15 cellular contexts compared by ENCODE assay signal in the genomic region with DNA sequence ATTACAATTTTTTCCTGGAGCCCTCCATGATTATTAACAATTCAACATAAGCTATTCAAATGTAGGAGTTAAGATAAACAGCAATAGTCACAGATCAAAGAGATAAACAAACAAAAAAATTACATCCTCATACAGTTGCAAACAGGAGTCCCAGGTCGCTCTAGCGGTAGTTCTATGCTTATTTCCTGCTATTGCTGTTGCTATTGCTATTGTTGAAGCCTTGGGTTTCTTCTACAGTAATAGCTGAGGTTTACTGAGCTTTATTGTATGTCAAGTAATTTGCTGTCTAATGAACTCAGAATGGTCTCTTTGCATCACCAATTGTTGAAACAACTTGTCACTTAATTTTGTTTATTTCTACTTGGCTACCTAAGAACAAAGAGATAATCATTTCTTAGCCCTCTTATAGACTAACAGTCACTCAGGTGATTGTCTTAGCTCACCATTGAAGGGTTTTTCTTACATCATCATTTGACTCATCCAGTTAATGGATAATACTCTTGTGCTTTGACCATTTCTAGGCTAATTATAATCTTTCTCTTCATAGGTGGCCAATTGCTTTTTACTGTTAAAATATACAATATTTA.
DNase-seq lines count a peak whose midpoint lies in the region; FAIRE-seq and TF ChIP-seq lines count a peak whose summit lies in the region.
"Had no signal": no experiment of that assay in that cellular context is flagged by ENCODE, and none has a peak within 500 bp of the region (broad histone marks: within the 10 kb centered on the region; RNA-seq: fewer than 3 reads in every experiment).

No MANE protein-coding gene starts in this region.

- H3K36me3 ChIP-seq in HEK293 (ENCODE audit: control insufficient read depth in 2 of 2, insufficient read depth in 1 of 2, low read length in 2 of 2) (no peaks in the 10 kb centered on the region), kidney epithelial cell (ENCODE audit: control insufficient read depth, insufficient read depth, low read length) (no peaks in the 10 kb centered on the region), hepatocyte (replicated peaks; ENCODE audit: insufficient read depth, low read depth) (no peaks in the 10 kb centered on the region)

- H3K27me3 ChIP-seq in kidney epithelial cell (ENCODE audit: control insufficient read depth, insufficient read depth, low read length) (no peaks in the 10 kb centered on the region), hepatocyte (no peaks in the 10 kb centered on the region)

- H3K79me2 ChIP-seq in hepatocyte = no peaks in the 10 kb centered on the region

- H3K4me1 ChIP-seq in HEK293 (ENCODE audit: control insufficient read depth, insufficient read depth, low read length) (no peaks in the 10 kb centered on the region), hepatocyte (ENCODE audit: insufficient read depth) (no peaks in the 10 kb centered on the region)

- H4K20me1 ChIP-seq in hepatocyte (ENCODE audit: insufficient read depth, poor library complexity, severe bottlenecking) = no peaks in the 10 kb centered on the region

- 37% methylated on average over 2 of the region's 2 CpGs for WGBS in hepatocyte (ENCODE audit: low lambda C conversion rate, missing lambda C conversion rate)

- TF ChIP-seq CTCF in D721Med (IDR thresholded peaks at IDR 0.05; ENCODE audit: insufficient read depth, missing control alignments) (no peak), HEK293 (tag by site-specific recombination; IDR thresholded peaks at IDR 0.05) (no peak), kidney epithelial cell (IDR thresholded peaks at IDR 0.05; ENCODE audit: insufficient read depth, low read length, poor library complexity, severe bottlenecking) (no peak), hepatocyte (IDR thresholded peaks at IDR 0.05; ENCODE audit: poor library complexity) (no peak)

- H3K27ac ChIP-seq in HEK293 (ENCODE audit: extremely low read depth, low read depth, low read length) (no peak overlapping the region), hepatocyte (no peak overlapping the region)
- H3K27ac ChIP-seq: HL-60 had no signal

- H2AFZ ChIP-seq in hepatocyte = no peak overlapping the region

- DNase-seq in D721Med (ENCODE audit: insufficient read length, low spot score) = no peak
- DNase-seq in RCC 7860 (ENCODE audit: low spot score) = peak; percentile 23
- peak; percentile 83 for DNase-seq in kidney epithelial cell (ENCODE audit: low read depth)
- DNase-seq in activated CD4-positive, alpha-beta T cell treated with anti-CD3 and anti-CD28 coated beads for 4 hours = no peak
- DNase-seq in EL = no peak
- no peak for DNase-seq in hepatocyte (ENCODE audit: low spot score)
- DNase-seq: CD8-positive, alpha-beta T cell; HCEC 1CT; NCI-H1930; NCI-H510A; SHP77; T-helper 1 cell had no signal

- POLR2A ChIA-PET in HEK293 (lab: Yijun Ruan, JAX) = interaction anchor here (0.6 kb wide), 1 partner anchor 1003 kb away, joined by 7 read pairs; no protein-coding TSS in a partner anchor

- no peaks in the 10 kb centered on the region for H3K9me3 ChIP-seq in HEK293 (ENCODE audit: control insufficient read depth, insufficient read depth, low read depth, low read length)
- H3K9me3 ChIP-seq in hepatocyte (ENCODE audit: low read depth) = no peaks in the 10 kb centered on the region

- H3K9me2 ChIP-seq in hepatocyte (replicated peaks; ENCODE audit: insufficient read depth) = no peaks in the 10 kb centered on the region

- H3K4me2 ChIP-seq in hepatocyte = no peak overlapping the region

- no peak overlapping the region for H3K4me3 ChIP-seq in HEK293 (ENCODE audit: low read depth, low read length)
- no peak overlapping the region for H3K4me3 ChIP-seq in kidney epithelial cell (ENCODE audit: low read depth, low read length)
- no peak overlapping the region for H3K4me3 ChIP-seq in hepatocyte

- peak; percentile 81 for FAIRE-seq in D721Med (lab: Jason Lieb, UNC)
- FAIRE-seq in RCC 7860 (lab: Jason Lieb, UNC) = peak; percentile 72
- FAIRE-seq: HTR-8/SVneo had no signal

- CTCF ChIA-PET in HEK293 (lab: Yijun Ruan, JAX) = interaction anchor here (0.9 kb wide), 1 partner anchor 56 kb away, joined by 3 read pairs; no protein-coding TSS in a partner anchor

TF ChIP-seq in HEK293, 187 proteins besides CTCF, POLR2A, EP300 and RAD21 (continues in another document):
- TF ChIP-seq, protein P1, sequence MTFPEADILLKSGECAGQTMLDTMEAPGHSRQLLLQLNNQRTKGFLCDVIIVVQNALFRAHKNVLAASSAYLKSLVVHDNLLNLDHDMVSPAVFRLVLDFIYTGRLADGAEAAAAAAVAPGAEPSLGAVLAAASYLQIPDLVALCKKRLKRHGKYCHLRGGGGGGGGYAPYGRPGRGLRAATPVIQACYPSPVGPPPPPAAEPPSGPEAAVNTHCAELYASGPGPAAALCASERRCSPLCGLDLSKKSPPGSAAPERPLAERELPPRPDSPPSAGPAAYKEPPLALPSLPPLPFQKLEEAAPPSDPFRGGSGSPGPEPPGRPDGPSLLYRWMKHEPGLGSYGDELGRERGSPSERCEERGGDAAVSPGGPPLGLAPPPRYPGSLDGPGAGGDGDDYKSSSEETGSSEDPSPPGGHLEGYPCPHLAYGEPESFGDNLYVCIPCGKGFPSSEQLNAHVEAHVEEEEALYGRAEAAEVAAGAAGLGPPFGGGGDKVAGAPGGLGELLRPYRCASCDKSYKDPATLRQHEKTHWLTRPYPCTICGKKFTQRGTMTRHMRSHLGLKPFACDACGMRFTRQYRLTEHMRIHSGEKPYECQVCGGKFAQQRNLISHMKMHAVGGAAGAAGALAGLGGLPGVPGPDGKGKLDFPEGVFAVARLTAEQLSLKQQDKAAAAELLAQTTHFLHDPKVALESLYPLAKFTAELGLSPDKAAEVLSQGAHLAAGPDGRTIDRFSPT (tag by site-specific recombination; IDR thresholded peaks at IDR 0.05) = peak; percentile 71
- TF ChIP-seq ZNF214 (tag by site-specific recombination; IDR thresholded peaks at IDR 0.05; ENCODE audit: borderline replicate concordance) (no peak), BCL11A (tag by site-specific recombination; IDR thresholded peaks at IDR 0.05; ENCODE audit: low read depth) (0 out of 2 replicates have a peak, but pooled peaks have one; percentile 21), ZNF366 (tag by site-specific recombination; conservative IDR thresholded peaks at IDR 0.05) (peak; percentile 98), ZNF24 (tag by site-specific recombination; IDR thresholded peaks at IDR 0.05) (peak; percentile 57; the same call in 1 of the 2 replicates), ZSCAN23 (tag by site-specific recombination; IDR thresholded peaks at IDR 0.05) (peak; percentile 73; the same call in 1 of the 2 replicates), KLF10 (tag by site-specific recombination; IDR thresholded peaks at IDR 0.05) (0 out of 2 replicates have a peak, but pooled peaks have one; percentile 11), ZFP37 (tag by site-specific recombination; IDR thresholded peaks at IDR 0.05) (0 out of 2 replicates have a peak, but pooled peaks have one; percentile 55), ZNF157 (tag by site-specific recombination; IDR thresholded peaks at IDR 0.05) (no peak), ZNF843 (tag by site-specific recombination; IDR thresholded peaks at IDR 0.05) (peak; percentile 31; the same call in 1 of the 2 replicates), ZNF211 (tag by site-specific recombination; IDR thresholded peaks at IDR 0.05; ENCODE audit: low read depth) (no peak), SP7 (tag by site-specific recombination; IDR thresholded peaks at IDR 0.05) (peak; percentile 79), ZNF623 (tag by site-specific recombination; IDR thresholded peaks at IDR 0.05) (no peak), ZNF350 (tag by site-specific recombination; IDR thresholded peaks at IDR 0.05) (peak; percentile 57; the same call in 1 of the 2 replicates), SP3 (tag by site-specific recombination; IDR thresholded peaks at IDR 0.05) (peak; percentile 30; the same call in 1 of the 2 replicates), KLF7 (tag by site-specific recombination; IDR thresholded peaks at IDR 0.05; ENCODE audit: borderline replicate concordance) (no peak), SCRT2 (tag by site-specific recombination; IDR thresholded peaks at IDR 0.05) (peak; percentile 75)
- TF ChIP-seq, protein P2, sequence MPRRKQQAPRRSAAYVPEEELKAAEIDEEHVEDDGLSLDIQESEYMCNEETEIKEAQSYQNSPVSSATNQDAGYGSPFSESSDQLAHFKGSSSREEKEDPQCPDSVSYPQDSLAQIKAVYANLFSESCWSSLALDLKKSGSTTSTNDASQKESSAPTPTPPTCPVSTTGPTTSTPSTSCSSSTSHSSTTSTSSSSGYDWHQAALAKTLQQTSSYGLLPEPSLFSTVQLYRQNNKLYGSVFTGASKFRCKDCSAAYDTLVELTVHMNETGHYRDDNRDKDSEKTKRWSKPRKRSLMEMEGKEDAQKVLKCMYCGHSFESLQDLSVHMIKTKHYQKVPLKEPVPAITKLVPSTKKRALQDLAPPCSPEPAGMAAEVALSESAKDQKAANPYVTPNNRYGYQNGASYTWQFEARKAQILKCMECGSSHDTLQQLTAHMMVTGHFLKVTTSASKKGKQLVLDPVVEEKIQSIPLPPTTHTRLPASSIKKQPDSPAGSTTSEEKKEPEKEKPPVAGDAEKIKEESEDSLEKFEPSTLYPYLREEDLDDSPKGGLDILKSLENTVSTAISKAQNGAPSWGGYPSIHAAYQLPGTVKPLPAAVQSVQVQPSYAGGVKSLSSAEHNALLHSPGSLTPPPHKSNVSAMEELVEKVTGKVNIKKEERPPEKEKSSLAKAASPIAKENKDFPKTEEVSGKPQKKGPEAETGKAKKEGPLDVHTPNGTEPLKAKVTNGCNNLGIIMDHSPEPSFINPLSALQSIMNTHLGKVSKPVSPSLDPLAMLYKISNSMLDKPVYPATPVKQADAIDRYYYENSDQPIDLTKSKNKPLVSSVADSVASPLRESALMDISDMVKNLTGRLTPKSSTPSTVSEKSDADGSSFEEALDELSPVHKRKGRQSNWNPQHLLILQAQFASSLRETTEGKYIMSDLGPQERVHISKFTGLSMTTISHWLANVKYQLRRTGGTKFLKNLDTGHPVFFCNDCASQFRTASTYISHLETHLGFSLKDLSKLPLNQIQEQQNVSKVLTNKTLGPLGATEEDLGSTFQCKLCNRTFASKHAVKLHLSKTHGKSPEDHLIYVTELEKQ (tag by site-specific recombination; IDR thresholded peaks at IDR 0.05; ENCODE audit: borderline replicate concordance) = peak; percentile 62; the same call in 1 of the 2 replicates
- TF ChIP-seq, protein P3, sequence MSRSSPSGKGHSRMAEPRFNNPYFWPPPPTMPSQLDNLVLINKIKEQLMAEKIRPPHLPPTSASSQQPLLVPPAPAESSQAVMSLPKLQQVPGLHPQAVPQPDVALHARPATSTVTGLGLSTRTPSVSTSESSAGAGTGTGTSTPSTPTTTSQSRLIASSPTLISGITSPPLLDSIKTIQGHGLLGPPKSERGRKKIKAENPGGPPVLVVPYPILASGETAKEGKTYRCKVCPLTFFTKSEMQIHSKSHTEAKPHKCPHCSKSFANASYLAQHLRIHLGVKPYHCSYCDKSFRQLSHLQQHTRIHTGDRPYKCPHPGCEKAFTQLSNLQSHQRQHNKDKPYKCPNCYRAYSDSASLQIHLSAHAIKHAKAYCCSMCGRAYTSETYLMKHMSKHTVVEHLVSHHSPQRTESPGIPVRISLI (tag by site-specific recombination; IDR thresholded peaks at IDR 0.05) = 0 out of 2 replicates have a peak, but pooled peaks have one; percentile 66

Comparison
In these comparisons a context has a peak if more than half of its experiments do, and no peak if none do; other contexts are left out.
1. DNase-seq: peak in RCC 7860 (single experiment) and kidney epithelial cell (single experiment); none in D721Med (single experiment), activated CD4-positive, alpha-beta T cell treated with anti-CD3 and anti-CD28 coated beads for 4 hours (0 of 2), EL (single experiment) and hepatocyte (single experiment).